Comparison of ENCODE assay signal across 8 cellular contexts in the genomic region with DNA sequence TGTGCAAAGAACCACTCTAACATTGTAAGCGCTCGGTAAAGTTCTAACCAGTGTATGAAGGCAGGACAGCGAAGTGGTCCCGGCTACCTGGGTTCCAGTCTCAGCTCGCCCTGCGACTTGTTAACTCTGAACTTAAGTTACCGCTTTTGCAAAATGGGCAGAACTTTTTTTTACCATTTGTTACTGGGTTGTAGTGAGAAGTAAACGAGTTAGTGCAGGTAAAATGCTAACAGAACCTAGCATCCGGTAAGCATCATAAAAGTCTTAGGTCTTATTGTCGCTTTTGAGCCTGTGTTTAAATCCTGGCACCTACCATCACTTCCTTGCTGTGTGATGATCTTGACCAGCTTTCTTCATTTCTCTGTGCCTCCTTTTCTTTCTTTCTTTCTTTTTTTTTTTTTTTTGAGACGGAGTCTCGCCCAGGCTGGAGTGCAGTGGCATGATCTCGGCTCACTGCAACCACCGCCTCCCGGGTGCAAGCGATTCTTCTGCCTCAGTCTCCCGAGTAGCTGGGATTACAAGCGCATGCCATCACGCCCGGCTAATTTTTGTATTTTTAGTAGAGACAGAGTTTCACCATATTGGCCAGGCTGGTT. TPM values are rescaled to one million over a fixed set of nuclear protein-coding genes. Genes with fewer than 3 reads are reported as not detected.
DNase-seq lines count a peak whose midpoint lies in the region; ATAC-seq, FAIRE-seq and TF ChIP-seq lines count a peak whose summit lies in the region.

No MANE protein-coding gene starts in this region.

- ATAC-seq in HG03442 (IDR thresholded peaks at IDR 0.05; ENCODE audit: unreplicated experiment), result peak; percentile 8
- peak; percentile 28 for ATAC-seq in GM12878
- ATAC-seq in right lobe of liver, result peak; percentile 1 to 14 (median 5)
- no peak for ATAC-seq in GM18520 (IDR thresholded peaks at IDR 0.05; ENCODE audit: unreplicated experiment)
- no peak for ATAC-seq in HG03571 (IDR thresholded peaks at IDR 0.05; ENCODE audit: unreplicated experiment)

- RAD21 ChIA-PET in GM12878 (lab: Charles Lee; ENCODE audit: unreplicated experiment), result interaction anchor here (0.7 to 2.2 kb wide), 7 partner anchors 12 to 78 kb away, joined by 3 to 10 read pairs (median 4); a partner anchor contains a TSS

- 1% methylated on average over 17 of the region's 20 CpGs for WGBS in GM12878 (ENCODE audit: insufficient coverage, insufficient replicate concordance, low lambda C conversion rate, missing lambda C conversion rate)
- WGBS in right lobe of liver (ENCODE audit: insufficient coverage, low coverage, low lambda C conversion rate, missing lambda C conversion rate), result 14% methylated on average over 20 of the region's 20 CpGs
- 5 to 11% methylated on average over 19 to 20 of the region's 20 CpGs for WGBS in transverse colon (ENCODE audit: low coverage in 1 of 2), 2 donors

- H3K27ac ChIP-seq in BLaER1, result peak overlapping the region; percentile 83; the same call in 1 of the 2 replicates
- H3K27ac ChIP-seq in GM12878 (ENCODE audit: control insufficient read depth, insufficient read depth), result peak overlapping the region; percentile 71
- H3K27ac ChIP-seq in right lobe of liver, result peak overlapping the region; percentile 17 to 56 (median 42)
- H3K27ac ChIP-seq in transverse colon, result peak overlapping the region; percentile 80 to 89 (median 85)

- POLR2A ChIA-PET in GM12878 (lab: Charles Lee), result interaction anchor here (0.5 to 3.8 kb wide), 12 partner anchors 11 to 1560 kb away, joined by 3 to 28 read pairs (median 4); no protein-coding TSS in a partner anchor

- FAIRE-seq in GM12878 (lab: Jason Lieb, UNC), result no peak

- H3K27me3 ChIP-seq in BLaER1 (no peaks in the 10 kb centered on the region), GM12878 (replicated peaks in 1 of 2; ENCODE audit: control insufficient read depth in 2 of 2, insufficient read depth in 2 of 2, low read length in 1 of 2) (no peaks in the 10 kb centered on the region), right lobe of liver (no peaks in the 10 kb centered on the region), transverse colon (no peaks in the 10 kb centered on the region)

- BruUV-seq in GM12878 (replicated peaks; lab: Mats Ljungman, UMichigan), result no TSS peak

- H3K79me2 ChIP-seq in GM12878 (ENCODE audit: control insufficient read depth, insufficient read depth, low read length), result peaks cover 55% of the 10 kb centered on the region

- H3K9me3 ChIP-seq in BLaER1 (no peaks in the 10 kb centered on the region), GM12878 (replicated peaks; ENCODE audit: control insufficient read depth, insufficient read depth, low read length) (no peaks in the 10 kb centered on the region), right lobe of liver (no peaks in the 10 kb centered on the region), transverse colon (no peaks in the 10 kb centered on the region)

- SMC1A ChIA-PET in GM12878 (lab: Charles Lee; ENCODE audit: uncharacterized antibody, unreplicated experiment), result interaction anchor here (1.0 to 1.8 kb wide), 9 partner anchors 13 to 144 kb away, joined by 3 to 7 read pairs (median 5); a partner anchor contains a TSS

- no peak for TF ChIP-seq RAD21 in GM12878 (IDR thresholded peaks at IDR 0.05; ENCODE audit: insufficient read depth, low read depth, low read length)

- TF ChIP-seq POLR2A in GM12878 (IDR thresholded peaks at IDR 0.05; ENCODE audit: low read depth, low read length), result no peak
- no peak for TF ChIP-seq POLR2A in right lobe of liver (IDR thresholded peaks at IDR 0.05)
- TF ChIP-seq POLR2A in transverse colon (IDR thresholded peaks at IDR 0.05), result no peak

- H3K36me3 ChIP-seq in BLaER1 (peaks cover 49% of the 10 kb centered on the region), GM12878 (ENCODE audit: control insufficient read depth in 2 of 2, insufficient read depth in 2 of 2, low read length in 1 of 2) (peaks cover 3 to 7% of the 10 kb centered on the region in 2 experiments; a peak in 3 of 4 replicates), right lobe of liver (peaks cover 0 to 17% (median 0%) of the 10 kb centered on the region in 4 donors), transverse colon (no peaks in the 10 kb centered on the region)

- no peak for TF ChIP-seq CTCF in GM12878 (IDR thresholded peaks at IDR 0.05 in 2 of 3, conservative IDR thresholded peaks at IDR 0.05 in 1 of 3; ENCODE audit: control insufficient read depth in 2 of 3, extremely low read depth in 1 of 3, insufficient read depth in 1 of 3, low read depth in 3 of 3, low read length in 3 of 3)
- TF ChIP-seq CTCF in right lobe of liver (IDR thresholded peaks at IDR 0.05), result no peak
- TF ChIP-seq CTCF in transverse colon (IDR thresholded peaks at IDR 0.05), result no peak

- H3K9ac ChIP-seq in BLaER1 (peak overlapping the region; percentile 91; the same call in 1 of the 2 replicates), GM12878 (ENCODE audit: control insufficient read depth, insufficient read depth, low read length) (peak overlapping the region; percentile 79)

- peak overlapping the region; percentile 60 for H2AFZ ChIP-seq in GM12878 (ENCODE audit: control insufficient read depth, low read depth, low read length)

- intact Hi-C loops in GM12878 (cut with micrococcal nuclease; ENCODE audit: unreplicated experiment) (loop anchor here (5.0 kb wide), 1 partner anchor 145 kb away; no protein-coding TSS in a partner anchor), right lobe of liver (cut with DNase I) (no loop called here), transverse colon (cut with DNase I; ENCODE audit: low total_unique reads) (no loop called here)

- in situ Hi-C loops in GM12878 (cut with MboI) (no loop called here), transverse colon (cut with MboI; ENCODE audit: low pct_ligation_motif_present in 1 of 4, low pct_unique_long_range_greater_than_20kb in 1 of 4, low sequenced_read_pairs in 3 of 4) (loop anchor here in 1 of 4 donors (25.0 kb wide), 1 partner anchor 145 kb away; no protein-coding TSS in a partner anchor)

- H3K4me3 ChIP-seq in BLaER1 (peak overlapping the region; percentile 100), GM12878 (peak overlapping the region; percentile 98), right lobe of liver (peak overlapping the region; percentile 97 to 99 (median 98)), transverse colon (peak overlapping the region; percentile 29 to 87 (median 76))

- CTCF ChIA-PET in GM12878 (lab: Yijun Ruan, JAX), result interaction anchor here (0.8 to 1.7 kb wide), 6 partner anchors 12 to 83 kb away, joined by 3 to 7 read pairs (median 4); a partner anchor contains a TSS

- DNase-seq in GM12878 (ENCODE audit: low read depth, low spot score), result no peak
- DNase-seq in right lobe of liver, result no peak
- no peak for DNase-seq in transverse colon
- DNase-seq in AG20443 (ENCODE audit: low spot score), result no peak

- TF ChIP-seq EP300 in GM12878 (IDR thresholded peaks at IDR 0.05; ENCODE audit: borderline replicate concordance in 1 of 2, control insufficient read depth in 1 of 2, low read depth in 2 of 2, low read length in 2 of 2) (no peak), transverse colon (IDR thresholded peaks at IDR 0.05; ENCODE audit: low read depth) (no peak)

- H3K4me2 ChIP-seq in BLaER1 (peak overlapping the region; percentile 68), GM12878 (ENCODE audit: control insufficient read depth, insufficient read depth) (peak overlapping the region; percentile 61)

- peaks cover 34% of the 10 kb centered on the region for H4K20me1 ChIP-seq in BLaER1
- H4K20me1 ChIP-seq in GM12878 (ENCODE audit: control insufficient read depth, insufficient read depth), result peaks cover 8% of the 10 kb centered on the region

- H3K4me1 ChIP-seq in BLaER1 (peaks cover 59% of the 10 kb centered on the region), GM12878 (ENCODE audit: control insufficient read depth, insufficient read depth, low read length) (peaks cover 36% of the 10 kb centered on the region), right lobe of liver (peaks cover 0 to 16% (median 7%) of the 10 kb centered on the region in 4 donors), transverse colon (peaks cover 11 to 39% (median 34%) of the 10 kb centered on the region in 4 donors)

RNA-seq across cellular contexts. Expression of a gene that starts 0.7 kb away (rescaled TPM):
- 57.7 and 66.1 TPM in 2 replicates for total RNA-seq in GM12878 (2013; cell fraction: nucleolus; rRNA removed)
- total RNA-seq in GM12878 (2014; rRNA removed), result 33.7 and 37.0 TPM in 2 replicates
- total RNA-seq in GM12878 (2014; rRNA removed; fragmentation: Illumina TruSeq; extraction: Trizol), result 16.1 and 18.8 TPM in 2 replicates
- total RNA-seq in GM12878 (2021), result 51.4 and 53.1 TPM in 2 replicates
- polyA plus RNA-seq in GM12878 (2011; ENCODE audit: low read depth), result 15.2 TPM
- polyA plus RNA-seq in GM12878 (2011; rRNA removed), result 18.4 and 29.5 TPM in 2 replicates
- polyA plus RNA-seq in GM12878 (2011; cell fraction: cytosol; rRNA removed), result 43.7 and 65.4 TPM in 2 replicates
- 346 and 425 TPM in 2 replicates for polyA plus RNA-seq in GM12878 (2011; cell fraction: nucleus; rRNA removed)
- 31.0 and 36.9 TPM in 2 replicates for polyA plus RNA-seq in GM12878 (2012)
- 11.3 and 32.5 TPM in 2 replicates for polyA plus RNA-seq in GM12878 (2014; fragmentation: Illumina TruSeq; extraction: Trizol)
- polyA plus RNA-seq in GM12878 (2014; fragmentation: Nextera tagmentation; extraction: Ambion mirVana), result 1 to 10 TPM; 3.4 to 4.5 TPM
- polyA plus RNA-seq in GM12878 (2014; rRNA removed), result 64.7 and 68.8 TPM in 2 replicates
- 10 to 100 TPM; 52.6 to 56.3 TPM for polyA plus RNA-seq in GM12878 (2016; fragmentation: Nextera tagmentation; extraction: Ambion mirVana)
- 17.3 and 34.2 TPM in 2 replicates for polyA minus RNA-seq in GM12878 (2011; rRNA and poly(A)+ RNA removed)
- 17.8 and 33.2 TPM in 2 replicates for polyA minus RNA-seq in GM12878 (2011; cell fraction: cytosol; rRNA and poly(A)+ RNA removed)
- polyA minus RNA-seq in GM12878 (2011; cell fraction: nucleus; rRNA and poly(A)+ RNA removed), result 36.4 and 46.4 TPM in 2 replicates
- total RNA-seq in right lobe of liver, result 10 to 100 TPM; 15.0 to 20.5 (median 17.2) TPM
- total RNA-seq in transverse colon, result 100 to 1,000 TPM in 1 of 4 donors, 10 to 100 TPM in 3; 26.6 to 199 (median 60.7) TPM

RNA-seq across cellular contexts. Expression of a gene that starts 0.8 kb away (rescaled TPM):
- total RNA-seq in GM12878 (2013; cell fraction: nucleolus; rRNA removed), result 33.8 and 36.7 TPM in 2 replicates
- total RNA-seq in GM12878 (2014; rRNA removed) (53.0 and 68.5 TPM in 2 replicates), GM12878 (2014; rRNA removed; fragmentation: Illumina TruSeq; extraction: Trizol) (16.2 and 19.6 TPM in 2 replicates), GM12878 (2021) (116 and 120 TPM in 2 replicates), right lobe of liver (10 to 100 TPM; 19.2 to 30.3 (median 26.4) TPM), transverse colon (10 to 100 TPM; 31.6 to 54.2 (median 36.5) TPM)
- 14.2 TPM for polyA plus RNA-seq in GM12878 (2011; ENCODE audit: low read depth)
- polyA plus RNA-seq in GM12878 (2011; rRNA removed) (9.4 and 32.3 TPM in 2 replicates), GM12878 (2014; fragmentation: Illumina TruSeq; extraction: Trizol) (6.1 and 18.8 TPM in 2 replicates), GM12878 (2014; fragmentation: Nextera tagmentation; extraction: Ambion mirVana) (under 1 TPM; 0.18 to 0.27 TPM), GM12878 (2014; rRNA removed) (86.1 and 89.6 TPM in 2 replicates), GM12878 (2016; fragmentation: Nextera tagmentation; extraction: Ambion mirVana) (1 to 10 TPM; 2.0 to 3.0 TPM)
- polyA plus RNA-seq in GM12878 (2011; cell fraction: cytosol; rRNA removed), result 75.3 and 119 TPM in 2 replicates
- polyA plus RNA-seq in GM12878 (2011; cell fraction: nucleus; rRNA removed), result 75.5 and 139 TPM in 2 replicates
- polyA plus RNA-seq in GM12878 (2012), result 32.6 and 35.0 TPM in 2 replicates
- polyA minus RNA-seq in GM12878 (2011; rRNA and poly(A)+ RNA removed), result 74.5 and 114 TPM in 2 replicates
- 50.9 and 52.6 TPM in 2 replicates for polyA minus RNA-seq in GM12878 (2011; cell fraction: cytosol; rRNA and poly(A)+ RNA removed)
- polyA minus RNA-seq in GM12878 (2011; cell fraction: nucleus; rRNA and poly(A)+ RNA removed), result 12.9 and 21.6 TPM in 2 replicates

RNA-seq across cellular contexts. Expression of a gene that starts 14.6 kb away (rescaled TPM):
- 13.0 and 16.6 TPM in 2 replicates for total RNA-seq in GM12878 (2013; cell fraction: nucleolus; rRNA removed)
- total RNA-seq in GM12878 (2014; rRNA removed), result 29.3 and 34.8 TPM in 2 replicates
- 5.8 and 5.9 TPM in 2 replicates for total RNA-seq in GM12878 (2014; rRNA removed; fragmentation: Illumina TruSeq; extraction: Trizol)
- 27.4 and 30.0 TPM in 2 replicates for total RNA-seq in GM12878 (2021)
- 0.52 TPM for polyA plus RNA-seq in GM12878 (2011; ENCODE audit: low read depth)
- polyA plus RNA-seq in GM12878 (2011; rRNA removed), result 0.56 and 0.62 TPM in 2 replicates
- polyA plus RNA-seq in GM12878 (2011; cell fraction: cytosol; rRNA removed), result 0.84 and 1.5 TPM in 2 replicates
- polyA plus RNA-seq in GM12878 (2011; cell fraction: nucleus; rRNA removed), result 1.7 and 2.5 TPM in 2 replicates
- polyA plus RNA-seq in GM12878 (2012), result 6.5 and 9.4 TPM in 2 replicates
- polyA plus RNA-seq in GM12878 (2014; fragmentation: Illumina TruSeq; extraction: Trizol), result 1.3 and 2.4 TPM in 2 replicates
- under 1 TPM; 0.10 to 0.77 TPM for polyA plus RNA-seq in GM12878 (2014; fragmentation: Nextera tagmentation; extraction: Ambion mirVana)
- polyA plus RNA-seq in GM12878 (2014; rRNA removed), result 25.1 and 30.8 TPM in 2 replicates
- polyA plus RNA-seq in GM12878 (2016; fragmentation: Nextera tagmentation; extraction: Ambion mirVana), result 1 to 10 TPM; 3.1 to 8.0 TPM
- polyA minus RNA-seq in GM12878 (2011; rRNA and poly(A)+ RNA removed), result 0.59 and 1.1 TPM in 2 replicates
- polyA minus RNA-seq in GM12878 (2011; cell fraction: cytosol; rRNA and poly(A)+ RNA removed), result 1.7 TPM in 1 of 2 replicates, not detected in the other
- 0.73 and 1.8 TPM in 2 replicates for polyA minus RNA-seq in GM12878 (2011; cell fraction: nucleus; rRNA and poly(A)+ RNA removed)
- total RNA-seq in right lobe of liver, result 1 to 10 TPM; 1.1 to 3.7 (median 2.3) TPM
- total RNA-seq in transverse colon, result 10 to 100 TPM in 3 of 4 donors, 1 to 10 TPM in 1; 4.5 to 33.4 (median 16.7) TPM

RNA-seq across cellular contexts. Expression of a gene that starts 32.9 kb away (rescaled TPM):
- total RNA-seq in GM12878 (2013; cell fraction: nucleolus; rRNA removed), result 13.8 and 18.2 TPM in 2 replicates
- total RNA-seq in GM12878 (2014; rRNA removed) (56.2 and 59.0 TPM in 2 replicates), GM12878 (2014; rRNA removed; fragmentation: Illumina TruSeq; extraction: Trizol) (36.3 and 38.4 TPM in 2 replicates), GM12878 (2021) (57.0 and 59.2 TPM in 2 replicates), right lobe of liver (10 to 100 TPM; 18.2 to 41.5 (median 23.4) TPM), transverse colon (100 to 1,000 TPM in 1 of 4 donors, 10 to 100 TPM in 3; 69.7 to 164 (median 84.2) TPM)
- polyA plus RNA-seq in GM12878 (2011; ENCODE audit: low read depth), result 20.8 TPM
- polyA plus RNA-seq in GM12878 (2011; rRNA removed) (32.1 and 47.5 TPM in 2 replicates), GM12878 (2014; fragmentation: Illumina TruSeq; extraction: Trizol) (7.4 and 33.7 TPM in 2 replicates), GM12878 (2014; fragmentation: Nextera tagmentation; extraction: Ambion mirVana) (1 to 10 TPM in 1 of 2 experiments, under 1 TPM in 1; 0.56 to 3.7 TPM), GM12878 (2014; rRNA removed) (76.1 and 78.9 TPM in 2 replicates), GM12878 (2016; fragmentation: Nextera tagmentation; extraction: Ambion mirVana) (10 to 100 TPM; 47.7 to 50.4 TPM)
- 62.2 and 75.9 TPM in 2 replicates for polyA plus RNA-seq in GM12878 (2011; cell fraction: cytosol; rRNA removed)
- polyA plus RNA-seq in GM12878 (2011; cell fraction: nucleus; rRNA removed), result 132 and 139 TPM in 2 replicates
- polyA plus RNA-seq in GM12878 (2012), result 38.6 and 38.9 TPM in 2 replicates
- 21.1 and 22.4 TPM in 2 replicates for polyA minus RNA-seq in GM12878 (2011; rRNA and poly(A)+ RNA removed)
- polyA minus RNA-seq in GM12878 (2011; cell fraction: cytosol; rRNA and poly(A)+ RNA removed), result 15.5 and 18.8 TPM in 2 replicates
- polyA minus RNA-seq in GM12878 (2011; cell fraction: nucleus; rRNA and poly(A)+ RNA removed), result 8.9 TPM in 2 replicates

RNA-seq across cellular contexts. Expression of a gene that starts 32.9 kb away (rescaled TPM):
- total RNA-seq in GM12878 (2013; cell fraction: nucleolus; rRNA removed), result 41.4 and 51.6 TPM in 2 replicates
- total RNA-seq in GM12878 (2014; rRNA removed) (26.0 and 31.9 TPM in 2 replicates), GM12878 (2014; rRNA removed; fragmentation: Illumina TruSeq; extraction: Trizol) (9.1 and 9.5 TPM in 2 replicates), GM12878 (2021) (94.5 and 97.2 TPM in 2 replicates), right lobe of liver (10 to 100 TPM; 19.1 to 86.6 (median 23.8) TPM), transverse colon (100 to 1,000 TPM; 184 to 503 (median 244) TPM)
- 9.8 TPM for polyA plus RNA-seq in GM12878 (2011; ENCODE audit: low read depth)
- polyA plus RNA-seq in GM12878 (2011; rRNA removed) (11.2 and 17.9 TPM in 2 replicates), GM12878 (2014; fragmentation: Illumina TruSeq; extraction: Trizol) (7.7 and 13.2 TPM in 2 replicates), GM12878 (2014; fragmentation: Nextera tagmentation; extraction: Ambion mirVana) (1 to 10 TPM; 2.8 to 9.3 TPM), GM12878 (2014; rRNA removed) (56.0 and 65.3 TPM in 2 replicates), GM12878 (2016; fragmentation: Nextera tagmentation; extraction: Ambion mirVana) (10 to 100 TPM; 75.6 to 81.7 TPM)
- 36.0 and 41.6 TPM in 2 replicates for polyA plus RNA-seq in GM12878 (2011; cell fraction: cytosol; rRNA removed)
- 127 and 170 TPM in 2 replicates for polyA plus RNA-seq in GM12878 (2011; cell fraction: nucleus; rRNA removed)
- polyA plus RNA-seq in GM12878 (2012), result 54.9 and 64.6 TPM in 2 replicates
- polyA minus RNA-seq in GM12878 (2011; rRNA and poly(A)+ RNA removed), result 5.2 and 11.3 TPM in 2 replicates
- 12.3 and 14.0 TPM in 2 replicates for polyA minus RNA-seq in GM12878 (2011; cell fraction: cytosol; rRNA and poly(A)+ RNA removed)
- 35.5 and 63.1 TPM in 2 replicates for polyA minus RNA-seq in GM12878 (2011; cell fraction: nucleus; rRNA and poly(A)+ RNA removed)

Comparison
In these comparisons a context has a peak if more than half of its experiments do, and no peak if none do; other contexts are left out.
1. ATAC-seq: peak in HG03442 (single experiment), GM12878 (single experiment) and right lobe of liver (4 of 4); none in GM18520 (single experiment) and HG03571 (single experiment).
2. Peak in every context shown above with its lines, with median percentiles within 50 percentile points of each other: H3K27ac ChIP-seq and H3K4me3 ChIP-seq.